22 cellular contexts compared by ENCODE assay signal in genomic region chr1:58709540-58709939, GRCh38.
"Had no signal": no experiment of that assay in that cellular context is flagged by ENCODE, and none has a peak within 500 bp of the region (broad histone marks: within the 10 kb centered on the region; RNA-seq: fewer than 3 reads in every experiment).

No MANE protein-coding gene starts in this region.

- H3K9me3 ChIP-seq: left ventricle myocardium inferior, lower lobe of right lung, ovary, right atrium auricular region, sigmoid colon, stomach, thoracic aorta, transverse colon had no signal

- H3K4me1 ChIP-seq: foreskin keratinocyte, left ventricle myocardium inferior, lower lobe of right lung, right atrium auricular region, sigmoid colon, transverse colon had no signal

- H3K36me3 Mint-ChIP-seq: memory B cell, naive B cell had no signal

- H3K27me3 ChIP-seq: foreskin keratinocyte, hepatocyte, ovary, right atrium auricular region, sigmoid colon, stomach, transverse colon had no signal

- H3K36me3 ChIP-seq: left ventricle myocardium inferior, lower lobe of right lung, ovary, right atrium auricular region, sigmoid colon, stomach, thoracic aorta, transverse colon had no signal

- H3K27ac Mint-ChIP-seq: dendritic cell treated with granulocyte-macrophage colony-stimulating factor and Interleukin-4, amounts not matched to agents 40 ng/mL and 50 ng/mL, for 4 days; memory B cell; nephron had no signal

- H2AFZ ChIP-seq: hepatocyte had no signal

- H3K4me1 Mint-ChIP-seq: memory B cell, nephron had no signal

- ATAC-seq: foreskin keratinocyte, left cardiac atrium, lower lobe of right lung had no signal

- H3K79me2 ChIP-seq: hepatocyte had no signal

- H3K27me3 Mint-ChIP-seq: dendritic cell treated with granulocyte-macrophage colony-stimulating factor and Interleukin-4, amounts not matched to agents 40 ng/mL and 50 ng/mL, for 4 days; memory B cell; naive B cell had no signal

- DNase-seq: erythroblast; foreskin keratinocyte; head of caudate nucleus; kidney; left cardiac atrium; left ventricle myocardium inferior; lower lobe of right lung; naive B cell; ovary; sigmoid colon; stimulated activated CD4-positive, alpha-beta T cell treated with anti-CD3 and anti-CD28 coated beads, Interleukin-2, amount 100 ng/mL, for 24 hours; stimulated activated naive CD4-positive, alpha-beta T cell; stomach; substantia nigra; transverse colon had no signal

- H3K4me2 ChIP-seq: hepatocyte had no signal

- H3K4me3 ChIP-seq: hepatocyte, left ventricle myocardium inferior, lower lobe of right lung, ovary, right atrium auricular region, sigmoid colon, skin epidermis, stomach, thoracic aorta, transverse colon had no signal

- H3K9me3 Mint-ChIP-seq: dendritic cell treated with granulocyte-macrophage colony-stimulating factor and Interleukin-4, amounts not matched to agents 40 ng/mL and 50 ng/mL, for 4 days; memory B cell; naive B cell; nephron had no signal

- H3K27ac ChIP-seq: foreskin keratinocyte, hepatocyte, left ventricle myocardium inferior, lower lobe of right lung, ovary, right atrium auricular region, sigmoid colon, skin epidermis, stomach, thoracic aorta, transverse colon had no signal

- H3K4me3 Mint-ChIP-seq: dendritic cell treated with granulocyte-macrophage colony-stimulating factor and Interleukin-4, amounts not matched to agents 40 ng/mL and 50 ng/mL, for 4 days; memory B cell; naive B cell; nephron had no signal
